ENCODE assay signal across 9 cellular contexts in the genomic region with DNA sequence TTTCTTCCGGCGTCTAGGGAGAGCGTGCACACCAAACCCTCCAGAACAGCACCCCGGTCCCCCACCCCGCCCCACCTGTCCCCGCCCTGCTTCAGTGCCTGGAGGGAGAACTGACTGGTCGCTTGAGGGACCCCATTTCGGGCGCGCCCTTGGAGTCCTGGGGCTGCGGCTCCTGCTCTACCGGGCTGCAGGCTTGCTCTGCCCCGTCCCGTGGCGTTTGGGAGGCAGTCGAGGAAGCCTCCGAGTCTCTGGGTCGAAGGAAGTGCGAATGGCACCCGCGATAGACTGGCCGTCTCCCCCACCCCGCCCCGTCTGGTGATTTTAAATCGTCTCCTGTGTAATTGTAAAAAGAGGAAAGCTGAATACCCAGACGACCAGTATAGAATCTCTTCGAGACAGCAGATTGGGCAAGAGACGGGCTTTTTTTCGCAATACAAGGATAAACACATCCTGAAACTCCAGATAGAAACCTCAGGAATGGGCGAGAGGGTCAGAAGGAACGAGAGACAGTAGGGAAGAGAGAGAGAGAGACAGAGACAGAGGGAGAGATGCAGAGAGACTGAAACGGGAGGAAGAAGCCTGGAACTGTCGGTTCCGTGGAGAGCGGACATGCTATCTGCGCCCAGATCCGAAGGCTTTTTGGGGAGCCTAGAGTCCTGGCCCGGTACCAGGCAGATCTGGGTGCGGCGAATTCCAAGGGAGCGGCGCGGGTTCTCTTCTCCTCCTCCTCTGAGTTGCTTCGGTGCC. TPM values are rescaled to one million over a fixed set of nuclear protein-coding genes. Genes with fewer than 3 reads are reported as not detected.
A peak's percentile ranks its signal among the peaks of the same experiment; 100 is the strongest.
DNase-seq lines count a peak whose midpoint lies in the region; ATAC-seq, FAIRE-seq and TF ChIP-seq lines count a peak whose summit lies in the region.
"Had no signal": no experiment of that assay in that cellular context is flagged by ENCODE, and none has a peak within 500 bp of the region (broad histone marks: within the 10 kb centered on the region; RNA-seq: fewer than 3 reads in every experiment).

No MANE protein-coding gene starts in this region.

- peaks cover 52 to 71% of the 10 kb centered on the region in 2 donors for H3K27me3 Mint-ChIP-seq in stimulated activated naive B cell treated with anti-CD40 and anti-IgM and Interleukin-4, amounts not matched to agents 10 μg/mL and 1 μg/mL and 100 μg/mL, for 72 hours

- POLR2A ChIA-PET in HepG2 (lab: Yijun Ruan, JAX) = no interaction called here

- no peak for TF ChIP-seq POLR2A in HepG2 (IDR thresholded peaks at IDR 0.05; ENCODE audit: insufficient read depth in 1 of 2, low read depth in 2 of 2, low read length in 2 of 2)

- intact Hi-C loops in HepG2 (cut with micrococcal nuclease; ENCODE audit: unreplicated experiment) = no loop called here

- no peak for DNase-seq in choroid plexus epithelial cell (ENCODE audit: low read depth)
- no peak for DNase-seq in HepG2 (ENCODE audit: low spot score)
- DNase-seq in stimulated activated naive B cell treated with anti-CD40 and anti-IgM and Interleukin-4, amounts not matched to agents 10 μg/mL and 1 μg/mL and 100 μg/mL, for 72 hours = no peak
- DNase-seq in SIG-M5 (lab: John Stamatoyannopoulos, UW) = no peak
- DNase-seq in urothelium cell line (ENCODE audit: low spot score) = no peak
- DNase-seq in activated CD4-positive, alpha-beta T cell treated with anti-CD3 and anti-CD28 coated beads for 1 hour = no peak
- DNase-seq: amniotic stem cell had no signal

- FAIRE-seq in HepG2 (lab: Jason Lieb, UNC) (no peak), urothelium cell line (lab: Jason Lieb, UNC) (no peak)

- H3K27me3 ChIP-seq in HUES64 (ENCODE audit: insufficient read depth, low read length) (peaks cover 97% of the 10 kb centered on the region), HepG2 (ENCODE audit: control insufficient read depth in 1 of 2, insufficient read depth in 2 of 2, low read length in 2 of 2) (peaks cover 1 to 16% of the 10 kb centered on the region in 2 experiments; a peak in 3 of 5 replicates)

- peaks cover 1 to 3% of the 10 kb centered on the region in 2 donors for H3K36me3 Mint-ChIP-seq in stimulated activated naive B cell treated with anti-CD40 and anti-IgM and Interleukin-4, amounts not matched to agents 10 μg/mL and 1 μg/mL and 100 μg/mL, for 72 hours

- ATAC-seq in HepG2 = no peak
- ATAC-seq in stimulated activated naive B cell treated with anti-CD40 and anti-IgM and Interleukin-4, amounts not matched to agents 10 μg/mL and 1 μg/mL and 100 μg/mL, for 72 hours (replicated peaks) = no peak
- ATAC-seq in GM21529 (IDR thresholded peaks at IDR 0.05; ENCODE audit: unreplicated experiment) = no peak

- H4K20me1 ChIP-seq in HepG2 (ENCODE audit: insufficient read depth, low read length) = no peaks in the 10 kb centered on the region

- WGBS in HUES64 = 3% methylated on average over 44 of the region's 44 CpGs
- WGBS in HepG2 (ENCODE audit: low lambda C conversion rate) = 41% methylated on average over 37 of the region's 44 CpGs

- CTCF ChIA-PET in HepG2 (lab: Yijun Ruan, JAX; ENCODE audit: low intra/inter-chr PET ratio, low total read pairs) = no interaction called here

- no peaks in the 10 kb centered on the region for H3K79me2 ChIP-seq in HepG2 (ENCODE audit: insufficient read depth, low read length)

- H3K4me1 Mint-ChIP-seq in stimulated activated naive B cell treated with anti-CD40 and anti-IgM and Interleukin-4, amounts not matched to agents 10 μg/mL and 1 μg/mL and 100 μg/mL, for 72 hours = peaks cover 6 to 21% of the 10 kb centered on the region in 2 donors

- H3K4me3 ChIP-seq in HUES64 (ENCODE audit: low read length) (peak overlapping the region; percentile 42), choroid plexus epithelial cell (ENCODE audit: low read depth, low read length) (peak overlapping the region; percentile 38), HepG2 (replicated peaks in 1 of 3; ENCODE audit: insufficient read depth in 1 of 3, low read depth in 2 of 3, low read length in 3 of 3) (no peak overlapping the region)

- H3K27ac ChIP-seq in HUES64 (ENCODE audit: low read depth, low read length) (no peak overlapping the region), HepG2 (ENCODE audit: extremely low read length, insufficient read depth, low read length) (no peak overlapping the region)

- no peaks in the 10 kb centered on the region for H3K9me3 ChIP-seq in HUES64 (ENCODE audit: insufficient read depth, low read depth, low read length)
- no peaks in the 10 kb centered on the region for H3K9me3 ChIP-seq in HepG2 (ENCODE audit: low read length)

- H3K9ac ChIP-seq in HUES64 (ENCODE audit: low read depth, low read length) = no peak overlapping the region
- H3K9ac ChIP-seq in HepG2 (ENCODE audit: insufficient read depth, low read depth, low read length) = no peak overlapping the region

- H2AFZ ChIP-seq in HepG2 (ENCODE audit: low read length) = no peak overlapping the region

- H3K9me3 Mint-ChIP-seq in stimulated activated naive B cell treated with anti-CD40 and anti-IgM and Interleukin-4, amounts not matched to agents 10 μg/mL and 1 μg/mL and 100 μg/mL, for 72 hours = no peaks in the 10 kb centered on the region

- H3K4me1 ChIP-seq in HUES64 (ENCODE audit: insufficient read depth, low read length) (no peaks in the 10 kb centered on the region), HepG2 (ENCODE audit: insufficient read depth, low read length) (no peaks in the 10 kb centered on the region)

- H3K36me3 ChIP-seq in HUES64 (ENCODE audit: insufficient read depth, low read length) (no peaks in the 10 kb centered on the region), HepG2 (replicated peaks in 1 of 2; ENCODE audit: control insufficient read depth in 1 of 2, insufficient read depth in 2 of 2, low read length in 2 of 2) (no peaks in the 10 kb centered on the region)

- TF ChIP-seq CTCF in choroid plexus epithelial cell (conservative IDR thresholded peaks at IDR 0.05; ENCODE audit: low read depth, low read length) (no peak), HepG2 (CRISPR knock-in tag; IDR thresholded peaks at IDR 0.05) (no peak)

- no peak overlapping the region for H3K27ac Mint-ChIP-seq in stimulated activated naive B cell treated with anti-CD40 and anti-IgM and Interleukin-4, amounts not matched to agents 10 μg/mL and 1 μg/mL and 100 μg/mL, for 72 hours

- H3K4me3 Mint-ChIP-seq in stimulated activated naive B cell treated with anti-CD40 and anti-IgM and Interleukin-4, amounts not matched to agents 10 μg/mL and 1 μg/mL and 100 μg/mL, for 72 hours = peak overlapping the region; percentile 7 to 31

- H3K4me2 ChIP-seq in HepG2 (ENCODE audit: low read depth, low read length) = no peak overlapping the region

- BruUV-seq in HepG2 (replicated peaks; lab: Mats Ljungman, UMichigan) = no TSS peak

- no peak for TF ChIP-seq EP300 in HepG2 (IDR thresholded peaks at IDR 0.05; ENCODE audit: low read depth in 2 of 2, low read length in 2 of 2)
- TF ChIP-seq EP300 in HepG2 (CRISPR knock-in tag; IDR thresholded peaks at IDR 0.05; ENCODE audit: borderline replicate concordance) = no peak

- no peak for TF ChIP-seq RAD21 in HepG2 (CRISPR knock-in tag; IDR thresholded peaks at IDR 0.05)

- in situ Hi-C loops in HepG2 (cut with HindIII; ENCODE audit: extremely low pct_ligation_motif_present, low pct_unique_long_range_greater_than_20kb) = no loop called here

TF ChIP-seq in HepG2, 621 proteins besides CTCF, POLR2A, EP300 and RAD21 (continues in another document):
- TF ChIP-seq ARNTL (CRISPR knock-in tag; IDR thresholded peaks at IDR 0.05) (no peak), CEBPG (CRISPR knock-in tag; IDR thresholded peaks at IDR 0.05) (peak; percentile 48), ZNF207 (IDR thresholded peaks at IDR 0.05; ENCODE audit: borderline replicate concordance) (no peak)
- TF ChIP-seq, protein P1, sequence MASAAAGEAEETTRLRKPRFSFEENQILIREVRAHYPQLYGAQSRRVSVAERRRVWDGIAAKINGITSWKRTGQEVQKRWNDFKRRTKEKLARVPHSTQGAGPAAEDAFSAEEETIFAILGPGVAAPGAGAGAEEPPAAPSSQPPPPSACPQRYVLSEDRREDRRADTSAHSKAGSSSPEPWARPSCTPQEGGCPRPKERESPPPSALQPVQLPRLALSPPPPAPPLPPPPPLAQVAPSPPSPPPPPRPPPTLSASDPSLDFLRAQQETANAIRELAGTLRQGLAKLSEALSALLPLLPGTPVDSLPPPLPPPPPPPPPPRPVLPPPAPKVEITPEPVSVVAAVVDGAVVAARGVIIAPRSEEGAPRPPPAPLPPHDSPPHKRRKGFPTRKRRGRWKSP (CRISPR knock-in tag; IDR thresholded peaks at IDR 0.05) = no peak

RNA-seq across cellular contexts. Expression of a gene that starts 9.9 kb away (rescaled TPM):
- polyA plus RNA-seq in HUES64 (2013, experiment 1 of 2) = 0.35 TPM
- polyA plus RNA-seq in HUES64 (2013, experiment 2 of 2) = not detected
- total RNA-seq in HepG2 (2016; rRNA removed; fragmentation: Illumina TruSeq; extraction: Trizol) = 0.02 and 0.10 TPM in 2 replicates
- total RNA-seq in HepG2 (2016; cell fraction: cytosol; rRNA removed; fragmentation: Illumina TruSeq; extraction: Trizol; ENCODE audit: low read depth) = 0.09 TPM in 1 of 2 replicates, not detected in the other
- total RNA-seq in HepG2 (2016; cell fraction: insoluble cytoplasmic fraction; rRNA removed; fragmentation: Illumina TruSeq; extraction: Trizol) = 0.19 and 0.26 TPM in 2 replicates
- 0.12 TPM in 1 of 2 replicates, not detected in the other for total RNA-seq in HepG2 (2016; cell fraction: membrane; rRNA removed; fragmentation: Illumina TruSeq; extraction: Trizol)
- 0.13 and 0.19 TPM in 2 replicates for total RNA-seq in HepG2 (2016; cell fraction: nucleus; rRNA removed; fragmentation: Illumina TruSeq; extraction: Trizol)
- polyA plus RNA-seq in HepG2 (2011; rRNA removed) = 0.30 and 0.74 TPM in 2 replicates
- polyA plus RNA-seq in HepG2 (2011; cell fraction: cytosol; rRNA removed) = 0.09 and 0.17 TPM in 2 replicates
- 1.6 and 2.0 TPM in 2 replicates for polyA plus RNA-seq in HepG2 (2011; cell fraction: nucleus; rRNA removed)
- polyA plus RNA-seq in HepG2 (2012) = 0.38 and 0.61 TPM in 2 replicates
- polyA plus RNA-seq in HepG2 (2016; cell fraction: cytosol; fragmentation: Illumina TruSeq; extraction: Trizol; ENCODE audit: low read depth) = not detected in 2 replicates
- polyA plus RNA-seq in HepG2 (2016; cell fraction: insoluble cytoplasmic fraction; fragmentation: Illumina TruSeq; extraction: Trizol; ENCODE audit: low read depth) = 0.13 TPM in 1 of 2 replicates, not detected in the other
- polyA plus RNA-seq in HepG2 (2016; cell fraction: membrane; fragmentation: Illumina TruSeq; extraction: Trizol; ENCODE audit: low read depth) = not detected in 2 replicates
- polyA plus RNA-seq in HepG2 (2016; cell fraction: nucleus; fragmentation: Illumina TruSeq; extraction: Trizol; ENCODE audit: insufficient read depth, low read depth) = 0.29 and 1.7 TPM in 2 replicates
- 0.08 and 0.47 TPM in 2 replicates for polyA minus RNA-seq in HepG2 (2011; rRNA and poly(A)+ RNA removed; ENCODE audit: low replicate concordance)
- polyA minus RNA-seq in HepG2 (2011; cell fraction: cytosol; rRNA and poly(A)+ RNA removed) = not detected in 2 replicates
- polyA minus RNA-seq in HepG2 (2011; cell fraction: nucleus; rRNA and poly(A)+ RNA removed) = 0.37 and 0.39 TPM in 2 replicates

Comparison
In these comparisons a context has a peak if more than half of its experiments do, and no peak if none do; other contexts are left out.
1. H3K4me3 ChIP-seq: peak in HUES64 (single experiment) and choroid plexus epithelial cell (single experiment); none in HepG2 (0 of 3).